1 cellular context compared by ENCODE assay signal in the genomic region with DNA sequence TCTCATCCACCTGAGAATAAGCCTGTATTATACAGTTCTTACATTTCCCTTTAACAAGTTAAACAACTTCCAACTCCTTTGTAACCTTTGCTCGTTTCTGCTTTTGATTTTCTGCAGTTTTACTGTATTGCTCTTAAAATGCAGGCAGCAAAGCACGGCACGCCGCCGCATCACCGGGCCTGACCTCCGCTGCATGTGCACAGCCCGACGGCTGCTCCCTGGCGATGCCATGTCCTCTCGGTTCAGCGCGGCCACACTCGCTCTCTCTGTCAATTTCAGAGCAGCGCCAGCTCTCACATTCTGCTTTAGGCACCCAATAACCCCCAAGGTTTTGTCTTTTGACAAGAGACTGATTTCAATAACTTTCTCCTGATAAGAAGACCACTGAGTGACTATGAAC.
TF ChIP-seq lines count a peak whose summit lies in the region.

No MANE protein-coding gene starts in this region.

TF ChIP-seq in GM23338, 12 proteins besides CTCF, POLR2A, EP300 and RAD21 (continued from another document):
- TF ChIP-seq, protein P1, sequence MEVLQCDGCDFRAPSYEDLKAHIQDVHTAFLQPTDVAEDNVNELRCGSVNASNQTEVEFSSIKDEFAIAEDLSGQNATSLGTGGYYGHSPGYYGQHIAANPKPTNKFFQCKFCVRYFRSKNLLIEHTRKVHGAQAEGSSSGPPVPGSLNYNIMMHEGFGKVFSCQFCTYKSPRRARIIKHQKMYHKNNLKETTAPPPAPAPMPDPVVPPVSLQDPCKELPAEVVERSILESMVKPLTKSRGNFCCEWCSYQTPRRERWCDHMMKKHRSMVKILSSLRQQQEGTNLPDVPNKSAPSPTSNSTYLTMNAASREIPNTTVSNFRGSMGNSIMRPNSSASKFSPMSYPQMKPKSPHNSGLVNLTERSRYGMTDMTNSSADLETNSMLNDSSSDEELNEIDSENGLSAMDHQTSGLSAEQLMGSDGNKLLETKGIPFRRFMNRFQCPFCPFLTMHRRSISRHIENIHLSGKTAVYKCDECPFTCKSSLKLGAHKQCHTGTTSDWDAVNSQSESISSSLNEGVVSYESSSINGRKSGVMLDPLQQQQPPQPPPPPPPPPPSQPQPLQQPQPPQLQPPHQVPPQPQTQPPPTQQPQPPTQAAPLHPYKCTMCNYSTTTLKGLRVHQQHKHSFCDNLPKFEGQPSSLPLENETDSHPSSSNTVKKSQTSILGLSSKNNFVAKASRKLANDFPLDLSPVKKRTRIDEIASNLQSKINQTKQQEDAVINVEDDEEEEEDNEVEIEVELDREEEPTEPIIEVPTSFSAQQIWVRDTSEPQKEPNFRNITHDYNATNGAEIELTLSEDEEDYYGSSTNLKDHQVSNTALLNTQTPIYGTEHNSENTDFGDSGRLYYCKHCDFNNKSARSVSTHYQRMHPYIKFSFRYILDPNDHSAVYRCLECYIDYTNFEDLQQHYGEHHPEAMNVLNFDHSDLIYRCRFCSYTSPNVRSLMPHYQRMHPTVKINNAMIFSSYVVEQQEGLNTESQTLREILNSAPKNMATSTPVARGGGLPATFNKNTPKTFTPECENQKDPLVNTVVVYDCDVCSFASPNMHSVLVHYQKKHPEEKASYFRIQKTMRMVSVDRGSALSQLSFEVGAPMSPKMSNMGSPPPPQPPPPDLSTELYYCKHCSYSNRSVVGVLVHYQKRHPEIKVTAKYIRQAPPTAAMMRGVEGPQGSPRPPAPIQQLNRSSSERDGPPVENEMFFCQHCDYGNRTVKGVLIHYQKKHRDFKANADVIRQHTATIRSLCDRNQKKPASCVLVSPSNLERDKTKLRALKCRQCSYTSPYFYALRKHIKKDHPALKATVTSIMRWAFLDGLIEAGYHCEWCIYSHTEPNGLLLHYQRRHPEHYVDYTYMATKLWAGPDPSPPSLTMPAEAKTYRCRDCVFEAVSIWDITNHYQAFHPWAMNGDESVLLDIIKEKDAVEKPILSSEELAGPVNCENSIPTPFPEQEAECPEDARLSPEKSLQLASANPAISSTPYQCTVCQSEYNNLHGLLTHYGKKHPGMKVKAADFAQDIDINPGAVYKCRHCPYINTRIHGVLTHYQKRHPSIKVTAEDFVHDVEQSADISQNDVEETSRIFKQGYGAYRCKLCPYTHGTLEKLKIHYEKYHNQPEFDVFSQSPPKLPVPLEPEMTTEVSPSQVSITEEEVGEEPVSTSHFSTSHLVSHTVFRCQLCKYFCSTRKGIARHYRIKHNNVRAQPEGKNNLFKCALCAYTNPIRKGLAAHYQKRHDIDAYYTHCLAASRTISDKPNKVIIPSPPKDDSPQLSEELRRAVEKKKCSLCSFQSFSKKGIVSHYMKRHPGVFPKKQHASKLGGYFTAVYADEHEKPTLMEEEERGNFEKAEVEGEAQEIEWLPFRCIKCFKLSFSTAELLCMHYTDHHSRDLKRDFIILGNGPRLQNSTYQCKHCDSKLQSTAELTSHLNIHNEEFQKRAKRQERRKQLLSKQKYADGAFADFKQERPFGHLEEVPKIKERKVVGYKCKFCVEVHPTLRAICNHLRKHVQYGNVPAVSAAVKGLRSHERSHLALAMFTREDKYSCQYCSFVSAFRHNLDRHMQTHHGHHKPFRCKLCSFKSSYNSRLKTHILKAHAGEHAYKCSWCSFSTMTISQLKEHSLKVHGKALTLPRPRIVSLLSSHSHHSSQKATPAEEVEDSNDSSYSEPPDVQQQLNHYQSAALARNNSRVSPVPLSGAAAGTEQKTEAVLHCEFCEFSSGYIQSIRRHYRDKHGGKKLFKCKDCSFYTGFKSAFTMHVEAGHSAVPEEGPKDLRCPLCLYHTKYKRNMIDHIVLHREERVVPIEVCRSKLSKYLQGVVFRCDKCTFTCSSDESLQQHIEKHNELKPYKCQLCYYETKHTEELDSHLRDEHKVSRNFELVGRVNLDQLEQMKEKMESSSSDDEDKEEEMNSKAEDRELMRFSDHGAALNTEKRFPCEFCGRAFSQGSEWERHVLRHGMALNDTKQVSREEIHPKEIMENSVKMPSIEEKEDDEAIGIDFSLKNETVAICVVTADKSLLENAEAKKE (CRISPR knock-in tag; IDR thresholded peaks at IDR 0.05): no peak
- TF ChIP-seq JUNB (IDR thresholded peaks at IDR 0.05; ENCODE audit: unreplicated experiment) (no peak), EZH2 (IDR thresholded peaks at IDR 0.05; ENCODE audit: low read depth, unreplicated experiment) (no peak)
